12 cellular contexts compared by ENCODE assay signal in the genomic region with DNA sequence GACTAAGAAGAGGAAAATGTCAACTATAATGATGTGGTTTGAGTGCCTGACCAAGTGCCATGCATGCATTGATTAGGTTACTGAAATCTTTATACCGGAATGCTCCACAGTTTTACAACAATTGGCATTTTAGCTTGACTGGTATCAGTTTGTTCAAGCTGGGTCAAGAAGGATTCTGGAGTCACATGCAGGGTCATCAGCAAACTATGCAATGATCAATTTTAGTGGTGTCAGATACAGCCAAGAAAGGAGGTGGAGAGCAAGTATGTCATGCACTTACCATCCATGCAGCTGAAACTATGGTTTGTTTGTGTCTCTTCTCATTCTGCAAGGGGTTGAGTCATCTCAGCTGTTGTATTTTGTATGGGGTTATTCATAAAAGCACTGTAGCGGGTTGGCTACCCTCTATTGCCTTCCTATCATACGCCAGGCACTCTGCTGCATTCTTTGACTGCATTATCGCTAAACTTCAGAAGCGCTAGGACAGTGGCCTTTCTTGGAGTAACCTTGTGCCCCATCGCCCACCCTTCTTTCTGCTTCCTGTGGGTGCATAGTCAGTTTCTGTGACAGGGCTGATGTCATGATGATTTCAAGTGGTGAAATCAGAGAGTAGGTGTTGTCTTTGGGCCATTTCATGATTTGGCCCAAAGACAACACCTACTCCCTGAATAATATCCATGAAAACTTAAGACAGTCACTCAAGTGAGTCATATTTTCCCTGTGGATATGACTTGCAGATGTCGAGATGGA.
A peak's percentile ranks its signal among the peaks of the same experiment; 100 is the strongest.
DNase-seq lines count a peak whose midpoint lies in the region; ATAC-seq and TF ChIP-seq lines count a peak whose summit lies in the region.
"Had no signal": no experiment of that assay in that cellular context is flagged by ENCODE, and none has a peak within 500 bp of the region (broad histone marks: within the 10 kb centered on the region; RNA-seq: fewer than 3 reads in every experiment).

No MANE protein-coding gene starts in this region.

- H3K4me3 Mint-ChIP-seq in activated T-cell treated with anti-CD3 and anti-CD28 coated beads, Interleukin-2, amount 50 U/mL, for 24 hours: no peak overlapping the region
- H3K4me3 Mint-ChIP-seq in activated CD4-positive, alpha-beta memory T cell treated with anti-CD3 and anti-CD28 coated beads for 36 hours: no peak overlapping the region
- H3K4me3 Mint-ChIP-seq in stimulated activated naive CD8-positive, alpha-beta T cell treated with anti-CD3 and anti-CD28 coated beads, Interleukin-15, amount 100 ng/mL, for 72 hours: no peak overlapping the region
- H3K4me3 Mint-ChIP-seq in effector memory CD8-positive, alpha-beta T cell: no peak overlapping the region

- H3K27ac Mint-ChIP-seq in activated T-cell treated with anti-CD3 and anti-CD28 coated beads, Interleukin-2, amount 50 U/mL, for 24 hours: peak overlapping the region; percentile 69
- peak overlapping the region; percentile 53 for H3K27ac Mint-ChIP-seq in activated CD4-positive, alpha-beta memory T cell treated with anti-CD3 and anti-CD28 coated beads for 36 hours
- H3K27ac Mint-ChIP-seq in stimulated activated naive CD8-positive, alpha-beta T cell treated with anti-CD3 and anti-CD28 coated beads, Interleukin-15, amount 100 ng/mL, for 72 hours: peak overlapping the region; percentile 90 to 96
- no peak overlapping the region for H3K27ac Mint-ChIP-seq in effector memory CD8-positive, alpha-beta T cell

- CTCF ChIA-PET in activated CD4-positive, alpha-beta memory T cell treated with anti-CD3 and anti-CD28 coated beads for 36 hours (lab: Charles Lee): interaction anchor here (0.7 to 1.6 kb wide), 3 partner anchors 9 to 13 kb away, joined by 3 to 6 read pairs (median 3); no protein-coding TSS in a partner anchor

- peaks cover 14% of the 10 kb centered on the region for H3K27me3 Mint-ChIP-seq in activated T-cell treated with anti-CD3 and anti-CD28 coated beads, Interleukin-2, amount 50 U/mL, for 24 hours
- peaks cover 14% of the 10 kb centered on the region for H3K27me3 Mint-ChIP-seq in activated CD4-positive, alpha-beta memory T cell treated with anti-CD3 and anti-CD28 coated beads for 36 hours
- peaks cover 12% of the 10 kb centered on the region for H3K27me3 Mint-ChIP-seq in stimulated activated naive CD8-positive, alpha-beta T cell treated with anti-CD3 and anti-CD28 coated beads, Interleukin-15, amount 100 ng/mL, for 72 hours
- peaks cover 19 to 56% of the 10 kb centered on the region in 2 donors for H3K27me3 Mint-ChIP-seq in effector memory CD8-positive, alpha-beta T cell

- ATAC-seq in stimulated activated naive CD8-positive, alpha-beta T cell treated with anti-CD3 and anti-CD28 coated beads, Interleukin-15, amount 100 ng/mL, for 72 hours: peak; percentile 94
- ATAC-seq in effector memory CD8-positive, alpha-beta T cell (replicated peaks): no peak
- ATAC-seq: left colon had no signal

- POLR2A ChIA-PET in activated CD4-positive, alpha-beta memory T cell treated with anti-CD3 and anti-CD28 coated beads for 36 hours (lab: Charles Lee): no interaction called here

- H3K4me3 ChIP-seq in foreskin fibroblast (ENCODE audit: low read depth in 1 of 2, low read length in 2 of 2): no peak overlapping the region
- H3K4me3 ChIP-seq: BLaER1 treated with 17β-estradiol and CSF1 and Interleukin-3, amounts not matched to agents 10 nM and 100 nM had no signal

- intact Hi-C loops in activated CD4-positive, alpha-beta memory T cell treated with anti-CD3 and anti-CD28 coated beads for 36 hours (cut with micrococcal nuclease): loop anchor here (2.0 to 5.0 kb wide), 4 partner anchors 109 to 608 kb away; a partner anchor contains a TSS

- peaks cover 12% of the 10 kb centered on the region for H3K4me1 Mint-ChIP-seq in activated T-cell treated with anti-CD3 and anti-CD28 coated beads, Interleukin-2, amount 50 U/mL, for 24 hours (ENCODE audit: low read depth)
- H3K4me1 Mint-ChIP-seq in activated CD4-positive, alpha-beta memory T cell treated with anti-CD3 and anti-CD28 coated beads for 36 hours (ENCODE audit: low read depth): peaks cover 14% of the 10 kb centered on the region
- H3K4me1 Mint-ChIP-seq in stimulated activated naive CD8-positive, alpha-beta T cell treated with anti-CD3 and anti-CD28 coated beads, Interleukin-15, amount 100 ng/mL, for 72 hours: peaks cover 13% of the 10 kb centered on the region
- no peaks in the 10 kb centered on the region for H3K4me1 Mint-ChIP-seq in effector memory CD8-positive, alpha-beta T cell (ENCODE audit: low read depth in 2 of 2)

- no peaks in the 10 kb centered on the region for H3K36me3 Mint-ChIP-seq in activated T-cell treated with anti-CD3 and anti-CD28 coated beads, Interleukin-2, amount 50 U/mL, for 24 hours (ENCODE audit: low read depth)
- no peaks in the 10 kb centered on the region for H3K36me3 Mint-ChIP-seq in activated CD4-positive, alpha-beta memory T cell treated with anti-CD3 and anti-CD28 coated beads for 36 hours
- no peaks in the 10 kb centered on the region for H3K36me3 Mint-ChIP-seq in effector memory CD8-positive, alpha-beta T cell (ENCODE audit: insufficient read depth)

- H3K9me3 Mint-ChIP-seq in activated T-cell treated with anti-CD3 and anti-CD28 coated beads, Interleukin-2, amount 50 U/mL, for 24 hours: no peaks in the 10 kb centered on the region
- no peaks in the 10 kb centered on the region for H3K9me3 Mint-ChIP-seq in activated CD4-positive, alpha-beta memory T cell treated with anti-CD3 and anti-CD28 coated beads for 36 hours
- no peaks in the 10 kb centered on the region for H3K9me3 Mint-ChIP-seq in stimulated activated naive CD8-positive, alpha-beta T cell treated with anti-CD3 and anti-CD28 coated beads, Interleukin-15, amount 100 ng/mL, for 72 hours
- H3K9me3 Mint-ChIP-seq in effector memory CD8-positive, alpha-beta T cell: no peaks in the 10 kb centered on the region

- no peak for DNase-seq in activated T-cell treated with anti-CD3 and anti-CD28 coated beads, Interleukin-2, amount 50 U/mL, for 24 hours
- DNase-seq in activated T-cell treated with anti-CD3 and anti-CD28 coated beads, Interleukin-2, amount 50 U/mL, for 1 hour: no peak
- DNase-seq in activated CD4-positive, alpha-beta memory T cell treated with anti-CD3 and anti-CD28 coated beads for 36 hours: peak; percentile 62
- peak; percentile 61 to 87 for DNase-seq in foreskin fibroblast
- DNase-seq in stimulated activated naive CD8-positive, alpha-beta T cell treated with anti-CD3 and anti-CD28 coated beads, Interleukin-15, amount 100 ng/mL, for 72 hours: peak; percentile 52 to 65
- no peak for DNase-seq in NCI-H526 treated with DMSO at 0.1 percent for 48 hours (lab: John Stamatoyannopoulos, UW)
- no peak for DNase-seq in effector memory CD8-positive, alpha-beta T cell
- no peak for DNase-seq in NCI-H774 (lab: John Stamatoyannopoulos, UW)
- DNase-seq: cerebellar nuclear complex, left colon, NCI-H1092 treated with DMSO at 0.1 percent for 48 hours had no signal

- TF ChIP-seq CTCF in foreskin fibroblast (IDR thresholded peaks at IDR 0.05; ENCODE audit: low read depth, low read length): no peak

Comparison
In these comparisons a context has a peak if more than half of its experiments do, and no peak if none do; other contexts are left out.
1. DNase-seq: peak in activated CD4-positive, alpha-beta memory T cell treated with anti-CD3 and anti-CD28 coated beads for 36 hours (single experiment), foreskin fibroblast (2 of 2) and stimulated activated naive CD8-positive, alpha-beta T cell treated with anti-CD3 and anti-CD28 coated beads, Interleukin-15, amount 100 ng/mL, for 72 hours (2 of 2); none in activated T-cell treated with anti-CD3 and anti-CD28 coated beads, Interleukin-2, amount 50 U/mL, for 24 hours (single experiment), activated T-cell treated with anti-CD3 and anti-CD28 coated beads, Interleukin-2, amount 50 U/mL, for 1 hour (single experiment), NCI-H526 treated with DMSO at 0.1 percent for 48 hours (single experiment), effector memory CD8-positive, alpha-beta T cell (0 of 3) and NCI-H774 (single experiment).
2. H3K27ac Mint-ChIP-seq: peak in activated T-cell treated with anti-CD3 and anti-CD28 coated beads, Interleukin-2, amount 50 U/mL, for 24 hours (single experiment), activated CD4-positive, alpha-beta memory T cell treated with anti-CD3 and anti-CD28 coated beads for 36 hours (single experiment) and stimulated activated naive CD8-positive, alpha-beta T cell treated with anti-CD3 and anti-CD28 coated beads, Interleukin-15, amount 100 ng/mL, for 72 hours (2 of 2); none in effector memory CD8-positive, alpha-beta T cell (0 of 2).